1 cellular context compared by ENCODE assay signal in genomic region chr2:26670171-26670570, GRCh38.
TF ChIP-seq lines count a peak whose summit lies in the region.

No MANE protein-coding gene starts in this region.

TF ChIP-seq in H1, 55 proteins besides CTCF, POLR2A, EP300 and RAD21:
- TF ChIP-seq ASH2L (IDR thresholded peaks at IDR 0.05; ENCODE audit: low read length) (no peak), CREB1 (IDR thresholded peaks at IDR 0.05) (no peak), TAF7 (optimal IDR thresholded peaks at IDR 0.05; ENCODE audit: borderline replicate concordance, low read depth, low read length) (no peak), CHD2 (IDR thresholded peaks at IDR 0.05; ENCODE audit: low read length) (no peak), SP4 (IDR thresholded peaks at IDR 0.05; ENCODE audit: low read length) (no peak), EZH2 (IDR thresholded peaks at IDR 0.05; ENCODE audit: low read depth, low read length, severe bottlenecking) (no peak)
TF ChIP-seq in H1: peak in this region for 0.
